ENCODE assay signal across 1 cellular context in the genomic region with DNA sequence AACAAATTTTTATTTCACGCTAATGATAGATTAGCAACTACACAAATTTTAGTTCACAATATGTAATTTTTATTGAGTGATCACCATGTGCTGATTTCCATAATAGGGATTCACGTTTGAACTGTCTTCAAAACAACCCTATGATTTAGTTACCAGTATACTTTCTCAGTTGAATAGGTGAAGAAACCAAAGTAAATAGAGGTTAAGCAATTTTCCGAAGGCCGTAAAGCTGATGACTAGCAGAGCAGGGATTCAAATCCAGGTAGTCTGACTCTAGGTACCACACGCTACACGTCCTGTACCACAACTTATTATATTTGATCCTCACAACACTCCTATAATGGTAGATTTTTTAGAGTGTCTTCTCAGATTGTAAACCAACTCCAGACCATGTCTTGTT.
TF ChIP-seq lines count a peak whose summit lies in the region.

No MANE protein-coding gene starts in this region.

TF ChIP-seq in liver, 16 proteins besides CTCF, POLR2A, EP300 and RAD21:
- peak in 1 of 2 donors; percentile 55 for TF ChIP-seq RXRA (IDR thresholded peaks at IDR 0.05)
- TF ChIP-seq FOXA1 (IDR thresholded peaks at IDR 0.05), result peak; percentile 53
- TF ChIP-seq FOXA2 (IDR thresholded peaks at IDR 0.05), result peak; percentile 77
- peak in 1 of 2 donors; percentile 34 for TF ChIP-seq HNF4A (conservative IDR thresholded peaks at IDR 0.05)
